ENCODE assay signal across 13 cellular contexts in the genomic region with DNA sequence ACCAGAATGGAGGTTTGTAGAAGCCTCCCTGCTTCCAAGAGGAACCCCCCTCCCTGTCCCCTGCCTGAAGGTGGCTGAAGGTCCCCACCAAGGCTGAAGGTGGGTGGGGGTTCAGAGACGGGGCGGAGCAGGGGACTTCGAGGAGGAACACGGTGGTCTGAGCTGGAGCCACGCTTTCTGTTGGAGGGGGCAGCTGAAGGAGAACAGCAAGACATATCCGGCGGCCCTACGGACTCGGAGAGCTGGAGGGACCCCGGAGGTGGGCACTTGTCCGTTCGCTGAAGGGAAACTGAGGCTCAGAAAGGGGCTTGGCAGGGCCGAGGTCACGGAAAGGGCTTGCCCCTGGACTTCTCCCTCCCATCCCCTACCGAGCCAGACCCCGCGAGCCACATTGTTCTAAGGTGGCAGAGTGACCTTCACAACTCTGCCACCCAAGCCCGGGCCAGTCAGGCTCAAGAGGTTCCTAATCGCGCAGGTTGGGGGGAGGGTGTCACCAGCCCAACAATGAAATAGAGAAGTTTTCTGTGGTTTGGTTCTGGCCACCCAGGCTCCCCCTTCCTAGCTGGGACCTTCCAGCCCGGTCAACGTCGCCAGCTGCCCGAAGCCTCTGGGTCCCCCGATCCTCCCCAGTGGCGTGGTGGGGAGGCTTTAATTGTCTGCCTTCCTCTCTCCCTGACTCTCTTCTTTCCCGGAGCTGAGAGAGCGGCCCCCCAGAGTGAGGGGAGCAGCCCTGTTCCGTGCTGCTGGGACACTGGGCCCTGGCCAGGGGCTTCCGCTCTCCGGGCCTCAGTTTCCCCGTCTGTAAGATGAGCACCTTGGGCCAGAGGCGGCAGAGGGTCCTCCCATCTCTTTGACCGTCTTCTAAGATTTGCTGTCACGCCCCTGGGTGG. TPM values are rescaled to one million over a fixed set of nuclear protein-coding genes. Genes with fewer than 3 reads are reported as not detected.
DNase-seq lines count a peak whose midpoint lies in the region; ATAC-seq and TF ChIP-seq lines count a peak whose summit lies in the region.
"Had no signal": no experiment of that assay in that cellular context is flagged by ENCODE, and none has a peak within 500 bp of the region (broad histone marks: within the 10 kb centered on the region; RNA-seq: fewer than 3 reads in every experiment).

No MANE protein-coding gene starts in this region.

- H3K4me1 ChIP-seq in HAP-1: peaks cover 44% of the 10 kb centered on the region

- no peak overlapping the region for H3K27ac Mint-ChIP-seq in activated naive CD8-positive, alpha-beta T cell treated with anti-CD3 and anti-CD28 coated beads, Interleukin-2, amount 50 U/mL, for 24 hours
- no peak overlapping the region for H3K27ac Mint-ChIP-seq in neural crest cell (ENCODE audit: unreplicated experiment)
- H3K27ac Mint-ChIP-seq: activated CD8-positive, alpha-beta memory T cell treated with anti-CD3 and anti-CD28 coated beads, Interleukin-2, amount 10 ng/mL, durations not matched to agents 7 days and 5 days had no signal

- H3K4me3 Mint-ChIP-seq in activated naive CD8-positive, alpha-beta T cell treated with anti-CD3 and anti-CD28 coated beads, Interleukin-2, amount 50 U/mL, for 24 hours: peak overlapping the region; percentile 68
- H3K4me3 Mint-ChIP-seq in neural crest cell: peak overlapping the region; percentile 73
- no peak overlapping the region for H3K4me3 Mint-ChIP-seq in activated T-cell treated with anti-CD3 and anti-CD28 coated beads, Interleukin-2, amount 50 U/mL, for 4 hours

- peak overlapping the region; percentile 44 for H3K4me3 ChIP-seq in HAP-1
- H3K4me3 ChIP-seq: skin epidermis had no signal

- no peak for ATAC-seq in activated naive CD8-positive, alpha-beta T cell treated with anti-CD3 and anti-CD28 coated beads, Interleukin-2, amount 50 U/mL, for 24 hours
- no peak for ATAC-seq in activated T-cell treated with anti-CD3 and anti-CD28 coated beads, Interleukin-2, amount 50 U/mL, for 4 hours
- ATAC-seq: activated CD8-positive, alpha-beta memory T cell treated with anti-CD3 and anti-CD28 coated beads, Interleukin-2, amount 10 ng/mL, durations not matched to agents 7 days and 5 days had no signal

- no peaks in the 10 kb centered on the region for H3K36me3 Mint-ChIP-seq in activated naive CD8-positive, alpha-beta T cell treated with anti-CD3 and anti-CD28 coated beads, Interleukin-2, amount 50 U/mL, for 24 hours (ENCODE audit: low read depth)
- H3K36me3 Mint-ChIP-seq in neural crest cell (ENCODE audit: low read depth): no peaks in the 10 kb centered on the region
- no peaks in the 10 kb centered on the region for H3K36me3 Mint-ChIP-seq in activated T-cell treated with anti-CD3 and anti-CD28 coated beads, Interleukin-2, amount 50 U/mL, for 4 hours (ENCODE audit: insufficient read depth)
- H3K36me3 Mint-ChIP-seq: activated CD8-positive, alpha-beta memory T cell treated with anti-CD3 and anti-CD28 coated beads, Interleukin-2, amount 10 ng/mL, durations not matched to agents 7 days and 5 days had no signal

- H3K9me3 ChIP-seq in HAP-1: no peaks in the 10 kb centered on the region
- H3K9me3 ChIP-seq: stomach had no signal

- intact Hi-C loops in head of caudate nucleus (cut with DNase I): no loop called here

- in situ Hi-C loops in HAP-1 (cut with MboI; ENCODE audit: low sequenced_read_pairs): no loop called here

- no peak for TF ChIP-seq CTCF in neural crest cell (conservative IDR thresholded peaks at IDR 0.05)

- H3K9me3 Mint-ChIP-seq in activated naive CD8-positive, alpha-beta T cell treated with anti-CD3 and anti-CD28 coated beads, Interleukin-2, amount 50 U/mL, for 24 hours: no peaks in the 10 kb centered on the region
- no peaks in the 10 kb centered on the region for H3K9me3 Mint-ChIP-seq in neural crest cell
- H3K9me3 Mint-ChIP-seq in activated T-cell treated with anti-CD3 and anti-CD28 coated beads, Interleukin-2, amount 50 U/mL, for 4 hours: no peaks in the 10 kb centered on the region

- peaks cover 59% of the 10 kb centered on the region for H3K27me3 Mint-ChIP-seq in activated naive CD8-positive, alpha-beta T cell treated with anti-CD3 and anti-CD28 coated beads, Interleukin-2, amount 50 U/mL, for 24 hours
- H3K27me3 Mint-ChIP-seq in neural crest cell (ENCODE audit: low read depth): peaks cover 73% of the 10 kb centered on the region
- peaks cover 61% of the 10 kb centered on the region for H3K27me3 Mint-ChIP-seq in activated T-cell treated with anti-CD3 and anti-CD28 coated beads, Interleukin-2, amount 50 U/mL, for 4 hours (ENCODE audit: low read depth)

- peaks cover 49% of the 10 kb centered on the region for H3K4me1 Mint-ChIP-seq in activated naive CD8-positive, alpha-beta T cell treated with anti-CD3 and anti-CD28 coated beads, Interleukin-2, amount 50 U/mL, for 24 hours
- peaks cover 44% of the 10 kb centered on the region for H3K4me1 Mint-ChIP-seq in neural crest cell
- peaks cover 38% of the 10 kb centered on the region for H3K4me1 Mint-ChIP-seq in activated T-cell treated with anti-CD3 and anti-CD28 coated beads, Interleukin-2, amount 50 U/mL, for 4 hours (ENCODE audit: low read depth)

- H3K36me3 ChIP-seq in HAP-1 (replicated peaks): no peaks in the 10 kb centered on the region
- H3K36me3 ChIP-seq: stomach had no signal

- H3K27me3 ChIP-seq in HAP-1 (ENCODE audit: low read depth): no peaks in the 10 kb centered on the region

- DNase-seq in NCI-H1417 (lab: John Stamatoyannopoulos, UW) (peak in 2 of 3 experiments; percentile 56 to 66), NCI-H1417 treated with DMSO at 0.1 percent for 48 hours (lab: John Stamatoyannopoulos, UW) (no peak), HAP-1 (ENCODE audit: low spot score in 2 of 2) (peak in 1 of 2 experiments; percentile 48), neural crest cell (ENCODE audit: low read depth, low spot score) (no peak), head of caudate nucleus (no peak)
- DNase-seq in activated naive CD8-positive, alpha-beta T cell treated with anti-CD3 and anti-CD28 coated beads, Interleukin-2, amount 50 U/mL, for 24 hours: no peak
- DNase-seq in stimulated activated CD4-positive, alpha-beta T cell treated with anti-CD3 and anti-CD28 coated beads, Interleukin-4, amount 100 ng/mL, for 24 hours: no peak
- DNase-seq in activated T-cell treated with anti-CD3 and anti-CD28 coated beads, Interleukin-2, amount 50 U/mL, for 4 hours: no peak
- DNase-seq: activated CD8-positive, alpha-beta memory T cell treated with anti-CD3 and anti-CD28 coated beads, Interleukin-2, amount 10 ng/mL, durations not matched to agents 7 days and 5 days; cortex of kidney; kidney; stomach had no signal

RNA-seq across cellular contexts. Expression of gene KCNN1, which starts 15.5 kb away (rescaled TPM):
- total RNA-seq in neural crest cell: 6.2 and 6.5 TPM in 2 replicates
- under 1 TPM in 2 of 3 donors, not detected in 1; 0.24 to 0.32 TPM for total RNA-seq in activated T-cell treated with anti-CD3 and anti-CD28 coated beads, Interleukin-2, amount 50 U/mL, for 4 hours
- total RNA-seq: stomach had no signal

RNA-seq across cellular contexts. Expression of gene CCDC124, which starts 18.6 kb away (rescaled TPM):
- total RNA-seq in neural crest cell: 122 and 126 TPM in 2 replicates
- total RNA-seq in activated T-cell treated with anti-CD3 and anti-CD28 coated beads, Interleukin-2, amount 50 U/mL, for 4 hours: 100 to 1,000 TPM; 228 to 261 (median 236) TPM

RNA-seq across cellular contexts. Expression of gene ARRDC2, which starts 56.6 kb away (rescaled TPM):
- total RNA-seq in neural crest cell: 0.56 and 1.2 TPM in 2 replicates
- 10 to 100 TPM; 19.4 to 24.4 (median 22.4) TPM for total RNA-seq in activated T-cell treated with anti-CD3 and anti-CD28 coated beads, Interleukin-2, amount 50 U/mL, for 4 hours

Comparison
In these comparisons a context has a peak if more than half of its experiments do, and no peak if none do; other contexts are left out.
1. DNase-seq: peak in NCI-H1417 (2 of 3); none in NCI-H1417 treated with DMSO at 0.1 percent for 48 hours (single experiment), activated naive CD8-positive, alpha-beta T cell treated with anti-CD3 and anti-CD28 coated beads, Interleukin-2, amount 50 U/mL, for 24 hours (single experiment), neural crest cell (single experiment), stimulated activated CD4-positive, alpha-beta T cell treated with anti-CD3 and anti-CD28 coated beads, Interleukin-4, amount 100 ng/mL, for 24 hours (single experiment), activated T-cell treated with anti-CD3 and anti-CD28 coated beads, Interleukin-2, amount 50 U/mL, for 4 hours (single experiment) and head of caudate nucleus (0 of 42).